ENCODE assay signal across 15 cellular contexts in the genomic region with DNA sequence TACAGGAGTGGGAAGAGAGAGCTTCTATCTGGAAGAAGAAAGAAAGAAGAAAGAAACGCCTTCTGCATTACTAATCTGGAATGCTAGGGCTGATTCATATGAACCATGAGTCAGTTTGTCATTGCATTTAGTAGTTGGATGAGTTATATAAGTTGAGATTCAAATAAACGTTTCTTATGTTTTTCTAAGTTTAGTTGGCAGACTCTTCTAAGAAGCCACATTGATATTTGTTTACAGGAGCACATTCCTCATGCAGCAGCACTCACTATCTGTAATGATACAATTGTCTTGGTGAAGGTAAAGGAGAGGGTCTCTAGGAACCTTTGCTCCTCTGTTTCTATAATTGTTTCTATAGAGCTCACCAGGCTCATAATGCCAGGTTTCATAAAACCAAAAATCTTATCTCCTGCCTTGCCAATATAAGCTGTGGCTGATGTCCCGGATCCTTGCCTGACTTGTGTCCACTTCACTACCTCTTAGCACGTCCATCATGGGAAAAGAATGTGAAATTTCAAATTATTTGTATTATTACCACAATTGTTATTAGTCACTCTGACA. TPM values are rescaled to one million over a fixed set of nuclear protein-coding genes. Genes with fewer than 3 reads are reported as not detected.
A peak's percentile ranks its signal among the peaks of the same experiment; 100 is the strongest.
DNase-seq lines count a peak whose midpoint lies in the region; ATAC-seq and TF ChIP-seq lines count a peak whose summit lies in the region.
"Had no signal": no experiment of that assay in that cellular context is flagged by ENCODE, and none has a peak within 500 bp of the region (broad histone marks: within the 10 kb centered on the region; RNA-seq: fewer than 3 reads in every experiment).

No MANE protein-coding gene starts in this region.

- intact Hi-C loops in activated naive CD4-positive, alpha-beta T cell treated with anti-CD3 and anti-CD28 coated beads for 36 hours (cut with micrococcal nuclease): loop anchor here (1.0 kb wide), 4 partner anchors 9 to 117 kb away; a partner anchor contains a TSS

- peaks cover 6% of the 10 kb centered on the region for H3K36me3 Mint-ChIP-seq in activated naive CD4-positive, alpha-beta T cell treated with anti-CD3 and anti-CD28 coated beads for 36 hours (ENCODE audit: low read depth)
- H3K36me3 Mint-ChIP-seq in activated CD4-positive, alpha-beta memory T cell treated with anti-CD3 and anti-CD28 coated beads, Interleukin-2, amount 10 ng/mL, durations not matched to agents 7 days and 5 days (ENCODE audit: low read depth): peaks cover 14% of the 10 kb centered on the region
- H3K36me3 Mint-ChIP-seq: IgD-negative memory B cell had no signal

- H3K27ac ChIP-seq in foreskin keratinocyte: peak overlapping the region; percentile 85
- H3K27ac ChIP-seq in thoracic aorta: no peak overlapping the region
- H3K27ac ChIP-seq: coronary artery had no signal

- TF ChIP-seq CTCF in foreskin keratinocyte (conservative IDR thresholded peaks at IDR 0.05) (no peak), thoracic aorta (IDR thresholded peaks at IDR 0.05) (peak; percentile 15), BE2C (IDR thresholded peaks at IDR 0.05; ENCODE audit: low read depth, low read length) (no peak)

- H3K27ac Mint-ChIP-seq in activated naive CD4-positive, alpha-beta T cell treated with anti-CD3 and anti-CD28 coated beads for 36 hours: peak overlapping the region; percentile 60
- peak overlapping the region; percentile 50 for H3K27ac Mint-ChIP-seq in activated CD4-positive, alpha-beta memory T cell treated with anti-CD3 and anti-CD28 coated beads, Interleukin-2, amount 10 ng/mL, durations not matched to agents 7 days and 5 days
- H3K27ac Mint-ChIP-seq: CD14-positive monocyte, IgD-negative memory B cell had no signal

- peaks cover 8% of the 10 kb centered on the region for H3K27me3 Mint-ChIP-seq in activated naive CD4-positive, alpha-beta T cell treated with anti-CD3 and anti-CD28 coated beads for 36 hours (ENCODE audit: low read depth)
- H3K27me3 Mint-ChIP-seq in activated CD4-positive, alpha-beta memory T cell treated with anti-CD3 and anti-CD28 coated beads, Interleukin-2, amount 10 ng/mL, durations not matched to agents 7 days and 5 days: no peaks in the 10 kb centered on the region

- H3K27me3 ChIP-seq in foreskin keratinocyte: no peaks in the 10 kb centered on the region
- H3K27me3 ChIP-seq in thoracic aorta (replicated peaks; ENCODE audit: insufficient read depth): no peaks in the 10 kb centered on the region
- no peaks in the 10 kb centered on the region; the same call in 1 of the 2 replicates for H3K27me3 ChIP-seq in H7 (ENCODE audit: control insufficient read depth, insufficient read depth, low read length)
- H3K27me3 ChIP-seq in BE2C: no peaks in the 10 kb centered on the region
- H3K27me3 ChIP-seq: transverse colon had no signal

- CTCF ChIA-PET in activated naive CD4-positive, alpha-beta T cell treated with anti-CD3 and anti-CD28 coated beads for 36 hours (lab: Charles Lee): interaction anchor here (0.6 to 1.8 kb wide), 6 partner anchors 9 to 218 kb away, joined by 3 to 6 read pairs (median 4); no protein-coding TSS in a partner anchor
- CTCF ChIA-PET in activated CD4-positive, alpha-beta memory T cell treated with anti-CD3 and anti-CD28 coated beads, Interleukin-2, amount 10 ng/mL, durations not matched to agents 7 days and 5 days (lab: Charles Lee): interaction anchor here (0.5 to 2.2 kb wide), 11 partner anchors 8 to 592 kb away, joined by 3 to 14 read pairs (median 3); no protein-coding TSS in a partner anchor

- DNase-seq in activated naive CD4-positive, alpha-beta T cell treated with anti-CD3 and anti-CD28 coated beads for 36 hours: no peak
- DNase-seq in activated naive CD4-positive, alpha-beta T cell (lab: John Stamatoyannopoulos, UW): no peak
- DNase-seq in activated CD4-positive, alpha-beta memory T cell treated with anti-CD3 and anti-CD28 coated beads, Interleukin-2, amount 10 ng/mL, durations not matched to agents 7 days and 5 days: no peak
- DNase-seq in foreskin keratinocyte (peak; percentile 81 to 93), thoracic aorta (ENCODE audit: low spot score) (no peak), hippocampal formation (lab: John Stamatoyannopoulos, UW) (no peak), H7 (no peak), BE2C (no peak)
- DNase-seq: activated CD4-positive, CD25-positive, alpha-beta regulatory T cell; left ventricle myocardium superior; NCI-H748 treated with DMSO at 0.1 percent for 48 hours; transverse colon had no signal

- no peak overlapping the region for H3K4me3 Mint-ChIP-seq in activated naive CD4-positive, alpha-beta T cell treated with anti-CD3 and anti-CD28 coated beads for 36 hours
- no peak overlapping the region for H3K4me3 Mint-ChIP-seq in activated CD4-positive, alpha-beta memory T cell treated with anti-CD3 and anti-CD28 coated beads, Interleukin-2, amount 10 ng/mL, durations not matched to agents 7 days and 5 days
- H3K4me3 Mint-ChIP-seq: CD14-positive monocyte, IgD-negative memory B cell had no signal

- H3K4me1 ChIP-seq in foreskin keratinocyte: peaks cover 30% of the 10 kb centered on the region
- H3K4me1 ChIP-seq in thoracic aorta (ENCODE audit: control insufficient read depth in 1 of 2, low read depth in 2 of 2): no peaks in the 10 kb centered on the region
- no peaks in the 10 kb centered on the region for H3K4me1 ChIP-seq in BE2C
- H3K4me1 ChIP-seq: transverse colon had no signal

- H3K9me3 Mint-ChIP-seq in activated naive CD4-positive, alpha-beta T cell treated with anti-CD3 and anti-CD28 coated beads for 36 hours: peaks cover 5% of the 10 kb centered on the region
- peaks cover 10% of the 10 kb centered on the region for H3K9me3 Mint-ChIP-seq in activated CD4-positive, alpha-beta memory T cell treated with anti-CD3 and anti-CD28 coated beads, Interleukin-2, amount 10 ng/mL, durations not matched to agents 7 days and 5 days

- ATAC-seq in foreskin keratinocyte (peak; percentile 86), thoracic aorta (ENCODE audit: insufficient number of reproducible peaks, low FRiP score, low read depth) (no peak)
- ATAC-seq: left ventricle myocardium superior had no signal

- H3K9me3 ChIP-seq in thoracic aorta (peaks cover 4% of the 10 kb centered on the region), BE2C (no peaks in the 10 kb centered on the region)

- POLR2A ChIA-PET in activated CD4-positive, alpha-beta memory T cell treated with anti-CD3 and anti-CD28 coated beads, Interleukin-2, amount 10 ng/mL, durations not matched to agents 7 days and 5 days (lab: Charles Lee): interaction anchor here (1.3 to 2.0 kb wide), 3 partner anchors 8 to 13 kb away, joined by 4 to 9 read pairs (median 4); no protein-coding TSS in a partner anchor

- H3K4me3 ChIP-seq in thoracic aorta: no peak overlapping the region
- H3K4me3 ChIP-seq in H7 (ENCODE audit: insufficient read depth, low read depth, low read length): no peak overlapping the region
- no peak overlapping the region for H3K4me3 ChIP-seq in BE2C (ENCODE audit: low read depth, low read length)
- H3K4me3 ChIP-seq: coronary artery, transverse colon had no signal

- H3K36me3 ChIP-seq in thoracic aorta (no peaks in the 10 kb centered on the region), H7 (replicated peaks; ENCODE audit: control insufficient read depth, insufficient read depth, low read length) (no peaks in the 10 kb centered on the region), BE2C (no peaks in the 10 kb centered on the region)
- H3K36me3 ChIP-seq: transverse colon had no signal

- H3K4me1 Mint-ChIP-seq in activated naive CD4-positive, alpha-beta T cell treated with anti-CD3 and anti-CD28 coated beads for 36 hours (ENCODE audit: low read depth): peaks cover 17% of the 10 kb centered on the region
- peaks cover 34% of the 10 kb centered on the region for H3K4me1 Mint-ChIP-seq in activated CD4-positive, alpha-beta memory T cell treated with anti-CD3 and anti-CD28 coated beads, Interleukin-2, amount 10 ng/mL, durations not matched to agents 7 days and 5 days
- H3K4me1 Mint-ChIP-seq: IgD-negative memory B cell had no signal

RNA-seq across cellular contexts. Expression of a gene that starts 39.5 kb away (rescaled TPM):
- total RNA-seq in activated naive CD4-positive, alpha-beta T cell treated with anti-CD3 and anti-CD28 coated beads for 36 hours: 10 to 100 TPM; 14.0 to 14.7 TPM
- total RNA-seq in activated CD4-positive, alpha-beta memory T cell treated with anti-CD3 and anti-CD28 coated beads, Interleukin-2, amount 10 ng/mL, durations not matched to agents 7 days and 5 days: 100 to 1,000 TPM; 206 to 215 TPM
- total RNA-seq in foreskin keratinocyte (4.5 and 8.1 TPM in 2 replicates), thoracic aorta (1 to 10 TPM; 2.0 to 3.1 TPM)
- polyA plus RNA-seq in foreskin keratinocyte: 5.1 and 8.8 TPM in 2 replicates
- not detected in 2 replicates for total RNA-seq in H7 (2014; rRNA removed; shearing (Covaris generic))
- polyA plus RNA-seq in BE2C (2012; ENCODE audit: insufficient read depth, insufficient read length, low read depth): 0.49 TPM

Comparison
In these comparisons a context has a peak if more than half of its experiments do, and no peak if none do; other contexts are left out.
1. DNase-seq: peak in foreskin keratinocyte (2 of 2); none in activated naive CD4-positive, alpha-beta T cell treated with anti-CD3 and anti-CD28 coated beads for 36 hours (single experiment), activated naive CD4-positive, alpha-beta T cell (0 of 4), activated CD4-positive, alpha-beta memory T cell treated with anti-CD3 and anti-CD28 coated beads, Interleukin-2, amount 10 ng/mL, durations not matched to agents 7 days and 5 days (single experiment), thoracic aorta (single experiment), hippocampal formation (0 of 2), H7 (single experiment) and BE2C (single experiment).
2. RNA of a gene that starts 39.5 kb away (total RNA-seq): 206 to 215 TPM in activated CD4-positive, alpha-beta memory T cell treated with anti-CD3 and anti-CD28 coated beads, Interleukin-2, amount 10 ng/mL, durations not matched to agents 7 days and 5 days; 14.0 to 14.7 TPM in activated naive CD4-positive, alpha-beta T cell treated with anti-CD3 and anti-CD28 coated beads for 36 hours, 4.5 to 8.1 TPM in foreskin keratinocyte, 2.0 to 3.1 TPM in thoracic aorta and not detected in H7; every median in the first group is over 10 times any median in the second.